Comparison of ENCODE assay signal across 1 cellular context in the genomic region with DNA sequence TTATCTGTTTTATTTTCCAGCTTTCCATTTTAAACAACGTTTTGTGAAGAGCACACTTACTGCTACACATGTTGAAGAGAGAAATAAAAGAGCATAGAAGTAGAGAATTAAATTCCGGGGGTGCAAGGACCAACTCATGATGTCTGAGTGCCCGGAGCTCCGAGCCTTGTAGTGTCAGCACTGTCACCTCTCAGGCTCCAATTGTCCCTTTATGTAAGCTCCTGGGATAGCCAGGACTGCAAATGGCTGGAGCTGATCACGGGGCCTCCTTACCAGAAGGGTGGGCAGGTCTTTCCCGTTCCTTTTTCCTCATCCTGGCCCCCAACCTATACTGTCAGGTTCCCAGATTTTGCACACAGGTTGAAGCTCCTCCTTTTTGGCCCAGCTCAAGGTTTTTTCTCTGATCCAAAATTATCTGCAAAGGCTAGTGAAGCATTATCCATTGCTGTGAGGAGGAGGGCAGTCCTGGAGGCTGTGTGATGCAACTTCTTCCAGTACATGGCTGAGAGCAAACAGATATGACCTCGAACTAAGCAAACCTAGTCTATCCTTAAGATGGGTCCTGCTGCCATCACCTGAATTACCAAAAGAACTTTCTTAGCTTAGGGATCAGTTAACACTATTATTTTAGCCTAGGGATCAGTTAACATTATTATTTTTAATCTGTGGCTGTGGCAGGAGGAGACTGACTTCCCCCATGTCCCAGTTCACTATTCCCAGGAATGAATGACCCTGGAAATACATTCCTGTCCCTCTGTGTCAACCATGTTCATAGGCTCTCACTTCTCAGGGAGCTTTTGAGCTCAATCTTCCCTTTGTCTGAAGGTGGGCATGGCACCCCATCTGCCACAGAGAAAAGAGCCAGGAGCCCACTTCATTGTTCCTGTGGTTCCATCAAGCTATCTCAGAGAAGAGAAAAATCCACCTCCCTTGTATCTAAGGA.
TF ChIP-seq lines count a peak whose summit lies in the region.

FGG (minus strand) TSS at position 185 of the 943 bp plus-strand sequence; CDS start at position 138, 47 bp downstream.

TF ChIP-seq in HepG2, 621 proteins besides CTCF, POLR2A, EP300 and RAD21 (continued from another document and continues in another):
- TF ChIP-seq, protein P1, sequence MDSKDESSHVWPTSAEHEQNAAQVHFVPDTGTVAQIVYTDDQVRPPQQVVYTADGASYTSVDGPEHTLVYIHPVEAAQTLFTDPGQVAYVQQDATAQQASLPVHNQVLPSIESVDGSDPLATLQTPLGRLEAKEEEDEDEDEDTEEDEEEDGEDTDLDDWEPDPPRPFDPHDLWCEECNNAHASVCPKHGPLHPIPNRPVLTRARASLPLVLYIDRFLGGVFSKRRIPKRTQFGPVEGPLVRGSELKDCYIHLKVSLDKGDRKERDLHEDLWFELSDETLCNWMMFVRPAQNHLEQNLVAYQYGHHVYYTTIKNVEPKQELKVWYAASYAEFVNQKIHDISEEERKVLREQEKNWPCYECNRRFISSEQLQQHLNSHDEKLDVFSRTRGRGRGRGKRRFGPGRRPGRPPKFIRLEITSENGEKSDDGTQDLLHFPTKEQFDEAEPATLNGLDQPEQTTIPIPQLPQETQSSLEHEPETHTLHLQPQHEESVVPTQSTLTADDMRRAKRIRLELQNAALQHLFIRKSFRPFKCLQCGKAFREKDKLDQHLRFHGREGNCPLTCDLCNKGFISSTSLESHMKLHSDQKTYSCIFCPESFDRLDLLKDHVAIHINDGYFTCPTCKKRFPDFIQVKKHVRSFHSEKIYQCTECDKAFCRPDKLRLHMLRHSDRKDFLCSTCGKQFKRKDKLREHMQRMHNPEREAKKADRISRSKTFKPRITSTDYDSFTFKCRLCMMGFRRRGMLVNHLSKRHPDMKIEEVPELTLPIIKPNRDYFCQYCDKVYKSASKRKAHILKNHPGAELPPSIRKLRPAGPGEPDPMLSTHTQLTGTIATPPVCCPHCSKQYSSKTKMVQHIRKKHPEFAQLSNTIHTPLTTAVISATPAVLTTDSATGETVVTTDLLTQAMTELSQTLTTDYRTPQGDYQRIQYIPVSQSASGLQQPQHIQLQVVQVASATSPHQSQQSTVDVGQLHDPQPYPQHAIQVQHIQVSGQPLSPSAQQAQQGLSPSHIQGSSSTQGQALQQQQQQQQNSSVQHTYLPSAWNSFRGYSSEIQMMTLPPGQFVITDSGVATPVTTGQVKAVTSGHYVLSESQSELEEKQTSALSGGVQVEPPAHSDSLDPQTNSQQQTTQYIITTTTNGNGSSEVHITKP (CRISPR knock-in tag; IDR thresholded peaks at IDR 0.05; ENCODE audit: low read depth): no peak
- no peak for TF ChIP-seq ZNF569 (CRISPR knock-in tag; IDR thresholded peaks at IDR 0.05; ENCODE audit: borderline replicate concordance)
- 0 out of 2 replicates have a peak, but pooled peaks have one; percentile 17 for TF ChIP-seq MIER2 (CRISPR knock-in tag; IDR thresholded peaks at IDR 0.05)
- peak; percentile 69; the same call in 1 of the 2 replicates for TF ChIP-seq USF2 (IDR thresholded peaks at IDR 0.05; ENCODE audit: low read depth, low read length)
- TF ChIP-seq USF2 (CRISPR knock-in tag; IDR thresholded peaks at IDR 0.05; ENCODE audit: borderline replicate concordance): peak; percentile 89; the same call in 1 of the 2 replicates
- no peak for TF ChIP-seq ZNF780A (CRISPR knock-in tag; IDR thresholded peaks at IDR 0.05)
- no peak for TF ChIP-seq ZNF784 (CRISPR knock-in tag; IDR thresholded peaks at IDR 0.05; ENCODE audit: borderline replicate concordance)
- no peak for TF ChIP-seq MXD4 (CRISPR knock-in tag; IDR thresholded peaks at IDR 0.05)
- TF ChIP-seq ZNF773 (CRISPR knock-in tag; IDR thresholded peaks at IDR 0.05; ENCODE audit: borderline replicate concordance): no peak
- TF ChIP-seq PREB (CRISPR knock-in tag; IDR thresholded peaks at IDR 0.05): no peak
- TF ChIP-seq KLF9 (CRISPR knock-in tag; IDR thresholded peaks at IDR 0.05; ENCODE audit: low read depth): no peak
- TF ChIP-seq ZMAT3 (CRISPR knock-in tag; conservative IDR thresholded peaks at IDR 0.05): no peak
- TF ChIP-seq ZNF672 (CRISPR knock-in tag; IDR thresholded peaks at IDR 0.05): no peak
- TF ChIP-seq, protein P2, sequence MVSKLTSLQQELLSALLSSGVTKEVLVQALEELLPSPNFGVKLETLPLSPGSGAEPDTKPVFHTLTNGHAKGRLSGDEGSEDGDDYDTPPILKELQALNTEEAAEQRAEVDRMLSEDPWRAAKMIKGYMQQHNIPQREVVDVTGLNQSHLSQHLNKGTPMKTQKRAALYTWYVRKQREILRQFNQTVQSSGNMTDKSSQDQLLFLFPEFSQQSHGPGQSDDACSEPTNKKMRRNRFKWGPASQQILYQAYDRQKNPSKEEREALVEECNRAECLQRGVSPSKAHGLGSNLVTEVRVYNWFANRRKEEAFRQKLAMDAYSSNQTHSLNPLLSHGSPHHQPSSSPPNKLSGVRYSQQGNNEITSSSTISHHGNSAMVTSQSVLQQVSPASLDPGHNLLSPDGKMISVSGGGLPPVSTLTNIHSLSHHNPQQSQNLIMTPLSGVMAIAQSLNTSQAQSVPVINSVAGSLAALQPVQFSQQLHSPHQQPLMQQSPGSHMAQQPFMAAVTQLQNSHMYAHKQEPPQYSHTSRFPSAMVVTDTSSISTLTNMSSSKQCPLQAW (CRISPR knock-in tag; IDR thresholded peaks at IDR 0.05): peak; percentile 39; the same call in 1 of the 2 replicates
- TF ChIP-seq, protein P3, sequence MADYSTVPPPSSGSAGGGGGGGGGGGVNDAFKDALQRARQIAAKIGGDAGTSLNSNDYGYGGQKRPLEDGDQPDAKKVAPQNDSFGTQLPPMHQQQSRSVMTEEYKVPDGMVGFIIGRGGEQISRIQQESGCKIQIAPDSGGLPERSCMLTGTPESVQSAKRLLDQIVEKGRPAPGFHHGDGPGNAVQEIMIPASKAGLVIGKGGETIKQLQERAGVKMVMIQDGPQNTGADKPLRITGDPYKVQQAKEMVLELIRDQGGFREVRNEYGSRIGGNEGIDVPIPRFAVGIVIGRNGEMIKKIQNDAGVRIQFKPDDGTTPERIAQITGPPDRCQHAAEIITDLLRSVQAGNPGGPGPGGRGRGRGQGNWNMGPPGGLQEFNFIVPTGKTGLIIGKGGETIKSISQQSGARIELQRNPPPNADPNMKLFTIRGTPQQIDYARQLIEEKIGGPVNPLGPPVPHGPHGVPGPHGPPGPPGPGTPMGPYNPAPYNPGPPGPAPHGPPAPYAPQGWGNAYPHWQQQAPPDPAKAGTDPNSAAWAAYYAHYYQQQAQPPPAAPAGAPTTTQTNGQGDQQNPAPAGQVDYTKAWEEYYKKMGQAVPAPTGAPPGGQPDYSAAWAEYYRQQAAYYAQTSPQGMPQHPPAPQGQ (CRISPR knock-in tag; IDR thresholded peaks at IDR 0.05; ENCODE audit: borderline replicate concordance): 0 out of 2 replicates have a peak, but pooled peaks have one; percentile 36
- TF ChIP-seq NR2F2 (IDR thresholded peaks at IDR 0.05; ENCODE audit: borderline replicate concordance, low read depth): peak; percentile 22; the same call in 1 of the 2 replicates
- TF ChIP-seq DR1 (CRISPR knock-in tag; IDR thresholded peaks at IDR 0.05): peak; percentile 96
- TF ChIP-seq DDIT3 (CRISPR knock-in tag; IDR thresholded peaks at IDR 0.05): no peak
- no peak for TF ChIP-seq ZNF841 (CRISPR knock-in tag; IDR thresholded peaks at IDR 0.05; ENCODE audit: borderline replicate concordance)
- TF ChIP-seq, protein P4, sequence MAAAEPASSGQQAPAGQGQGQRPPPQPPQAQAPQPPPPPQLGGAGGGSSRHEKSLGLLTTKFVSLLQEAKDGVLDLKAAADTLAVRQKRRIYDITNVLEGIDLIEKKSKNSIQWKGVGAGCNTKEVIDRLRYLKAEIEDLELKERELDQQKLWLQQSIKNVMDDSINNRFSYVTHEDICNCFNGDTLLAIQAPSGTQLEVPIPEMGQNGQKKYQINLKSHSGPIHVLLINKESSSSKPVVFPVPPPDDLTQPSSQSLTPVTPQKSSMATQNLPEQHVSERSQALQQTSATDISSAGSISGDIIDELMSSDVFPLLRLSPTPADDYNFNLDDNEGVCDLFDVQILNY (CRISPR knock-in tag; conservative IDR thresholded peaks at IDR 0.05): no peak
- TF ChIP-seq SNAI1 (CRISPR knock-in tag; IDR thresholded peaks at IDR 0.05; ENCODE audit: borderline replicate concordance): no peak
- TF ChIP-seq PLRG1 (conservative IDR thresholded peaks at IDR 0.05): no peak
- TF ChIP-seq CCAR2 (optimal IDR thresholded peaks at IDR 0.05; ENCODE audit: low read depth, low read length): no peak
- TF ChIP-seq ATF3 (CRISPR knock-in tag; IDR thresholded peaks at IDR 0.05): peak; percentile 87
- no peak for TF ChIP-seq ZNF333 (CRISPR knock-in tag; IDR thresholded peaks at IDR 0.05; ENCODE audit: borderline replicate concordance)
- peak; percentile 33 for TF ChIP-seq CBX1 (IDR thresholded peaks at IDR 0.05; ENCODE audit: low read depth)
- no peak for TF ChIP-seq SP1 (IDR thresholded peaks at IDR 0.05)
- no peak for TF ChIP-seq SP1 (CRISPR knock-in tag; IDR thresholded peaks at IDR 0.05)
- TF ChIP-seq KLF13 (CRISPR knock-in tag; IDR thresholded peaks at IDR 0.05): no peak
- 0 out of 2 replicates have a peak, but pooled peaks have one; percentile 52 for TF ChIP-seq NR2C2 (CRISPR knock-in tag; IDR thresholded peaks at IDR 0.05; ENCODE audit: borderline replicate concordance)
- TF ChIP-seq MEIS2 (CRISPR knock-in tag; IDR thresholded peaks at IDR 0.05): no peak
- peak; percentile 25; the same call in 1 of the 2 replicates for TF ChIP-seq TEF (CRISPR knock-in tag; IDR thresholded peaks at IDR 0.05)
- TF ChIP-seq GATA4 (IDR thresholded peaks at IDR 0.05; ENCODE audit: borderline replicate concordance, low read depth): peak; percentile 38; the same call in 1 of the 2 replicates
- TF ChIP-seq NCOR1 (IDR thresholded peaks at IDR 0.05; ENCODE audit: borderline replicate concordance, low read length): peak; percentile 60; the same call in 1 of the 2 replicates
- TF ChIP-seq RCOR2 (CRISPR knock-in tag; IDR thresholded peaks at IDR 0.05): no peak
- TF ChIP-seq ZMYM4 (CRISPR knock-in tag; IDR thresholded peaks at IDR 0.05): peak; percentile 91
- no peak for TF ChIP-seq TRIM24 (CRISPR knock-in tag; IDR thresholded peaks at IDR 0.05)
- no peak for TF ChIP-seq ZNF737 (CRISPR knock-in tag; IDR thresholded peaks at IDR 0.05; ENCODE audit: borderline replicate concordance)
- no peak for TF ChIP-seq ZNF451 (CRISPR knock-in tag; IDR thresholded peaks at IDR 0.05)
